Comparison of ENCODE assay signal across 8 cellular contexts in the genomic region with DNA sequence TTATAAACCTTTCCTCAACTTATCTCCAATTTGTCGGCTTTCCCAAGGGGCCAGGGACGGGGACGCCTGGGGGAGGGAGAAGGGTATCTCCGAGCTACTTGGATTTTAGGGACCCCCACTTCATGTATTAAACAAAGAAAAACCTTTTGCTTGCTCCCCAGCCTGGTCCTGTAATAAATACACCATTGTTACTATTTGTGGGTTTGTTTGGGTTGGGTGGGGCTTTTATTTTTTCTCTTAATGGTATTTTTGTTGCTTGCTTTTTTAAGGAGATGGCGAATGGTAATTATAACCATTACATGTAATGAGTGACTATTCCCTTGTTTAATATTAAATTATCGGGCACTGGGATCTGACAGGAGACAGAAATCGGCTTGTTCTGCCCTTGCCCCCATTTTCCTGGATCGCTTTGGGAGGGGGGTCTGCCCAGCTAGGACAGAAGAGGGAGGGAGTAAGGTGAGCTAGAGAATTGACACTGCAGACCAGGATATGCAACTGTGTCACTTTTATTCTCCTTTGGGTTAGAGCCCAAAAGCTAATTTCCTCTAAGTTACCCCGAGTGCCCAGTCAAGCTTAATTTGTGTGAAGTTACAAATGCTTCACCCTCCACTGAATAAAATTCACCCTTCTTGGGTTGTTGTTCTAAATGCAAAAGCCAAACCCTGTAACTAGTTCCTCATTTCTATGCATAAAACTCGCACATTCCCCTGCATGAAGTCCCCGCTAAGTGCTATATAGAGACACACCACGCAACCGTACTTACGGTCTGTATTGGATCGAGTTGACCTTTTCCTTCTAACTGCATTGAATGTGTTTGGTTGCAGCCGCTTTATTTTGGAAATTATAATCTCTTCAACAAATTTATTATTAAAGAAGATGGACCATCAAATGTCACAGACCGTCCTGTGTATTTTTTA. TPM values are rescaled to one million over a fixed set of nuclear protein-coding genes. Genes with fewer than 3 reads are reported as not detected.
DNase-seq lines count a peak whose midpoint lies in the region; ATAC-seq and TF ChIP-seq lines count a peak whose summit lies in the region.

No MANE protein-coding gene starts in this region.

- H3K4me1 Mint-ChIP-seq in CD4-positive, alpha-beta memory T cell = peaks cover 10 to 27% (median 12%) of the 10 kb centered on the region in 4 donors

- POLR2A ChIA-PET in CD4-positive, alpha-beta memory T cell (lab: Charles Lee; ENCODE audit: partially characterized antibody) = no interaction called here

- no peaks in the 10 kb centered on the region for H3K36me3 ChIP-seq in iPS-18a (ENCODE audit: control insufficient read depth, low read depth, low read length)
- no peaks in the 10 kb centered on the region for H3K36me3 ChIP-seq in CD4-positive, alpha-beta memory T cell (ENCODE audit: insufficient read depth, low read length)

- peak overlapping the region; percentile 88 for H3K9ac ChIP-seq in iPS-18a (ENCODE audit: low read length)

- DNase-seq in GM12864 (ENCODE audit: low read depth) (peak; percentile 82), M059J (ENCODE audit: low read depth) (peak; percentile 59), amniotic epithelial cell (ENCODE audit: low read depth) (peak; percentile 34)
- DNase-seq in stimulated activated naive CD8-positive, alpha-beta T cell treated with anti-CD3 and anti-CD28 coated beads, Interleukin-15, Interleukin-2, amounts not matched to agents 100 U/mL and 50 U/mL, for 24 hours = no peak
- DNase-seq in activated naive CD4-positive, alpha-beta T cell treated with anti-CD3 and anti-CD28 coated beads, Interleukin-2, amount 50 U/mL, for 72 hours (ENCODE audit: low spot score in 2 of 2) = no peak
- DNase-seq in CD4-positive, alpha-beta memory T cell = no peak

- H3K27me3 ChIP-seq in iPS-18a (ENCODE audit: control insufficient read depth, insufficient read depth, low read length) = no peaks in the 10 kb centered on the region
- peaks cover 3% of the 10 kb centered on the region for H3K27me3 ChIP-seq in CD4-positive, alpha-beta memory T cell (ENCODE audit: insufficient read depth, low read length)

- H3K4me3 Mint-ChIP-seq in CD4-positive, alpha-beta memory T cell = peak overlapping the region in 4 of 8 donors; percentile 20 to 41 (median 38)

- ATAC-seq in GM21825 (IDR thresholded peaks at IDR 0.05; ENCODE audit: unreplicated experiment) = peak; percentile 55
- ATAC-seq in stimulated activated naive CD8-positive, alpha-beta T cell treated with anti-CD3 and anti-CD28 coated beads, Interleukin-15, Interleukin-2, amounts not matched to agents 100 U/mL and 50 U/mL, for 24 hours = peak; percentile 48
- ATAC-seq in activated naive CD4-positive, alpha-beta T cell treated with anti-CD3 and anti-CD28 coated beads, Interleukin-2, amount 50 U/mL, for 72 hours = no peak

- H3K9me3 ChIP-seq in iPS-18a (ENCODE audit: control insufficient read depth, low read depth, low read length) = no peaks in the 10 kb centered on the region
- H3K9me3 ChIP-seq in CD4-positive, alpha-beta memory T cell (ENCODE audit: control insufficient read depth in 1 of 2, low read length in 2 of 2) = no peaks in the 10 kb centered on the region

- peak overlapping the region; percentile 70 for H3K4me3 ChIP-seq in GM12864 (ENCODE audit: low read depth, low read length)
- H3K4me3 ChIP-seq in iPS-18a (ENCODE audit: low read length) = peak overlapping the region; percentile 94
- H3K4me3 ChIP-seq in CD4-positive, alpha-beta memory T cell (ENCODE audit: low read length in 2 of 2) = no peak overlapping the region

- no peak for TF ChIP-seq CTCF in GM12864 (IDR thresholded peaks at IDR 0.05; ENCODE audit: low read depth, low read length, missing control alignments)

- intact Hi-C loops in CD4-positive, alpha-beta memory T cell (cut with micrococcal nuclease) = no loop called here

- CTCF ChIA-PET in CD4-positive, alpha-beta memory T cell (lab: Charles Lee; ENCODE audit: partially characterized antibody) = no interaction called here

- no peak overlapping the region for H3K27ac Mint-ChIP-seq in activated naive CD4-positive, alpha-beta T cell treated with anti-CD3 and anti-CD28 coated beads, Interleukin-2, amount 50 U/mL, for 72 hours
- H3K27ac Mint-ChIP-seq in CD4-positive, alpha-beta memory T cell = no peak overlapping the region

- peaks cover 0 to 16% of the 10 kb centered on the region in 2 donors for H3K36me3 Mint-ChIP-seq in activated naive CD4-positive, alpha-beta T cell treated with anti-CD3 and anti-CD28 coated beads, Interleukin-2, amount 50 U/mL, for 72 hours
- no peaks in the 10 kb centered on the region for H3K36me3 Mint-ChIP-seq in CD4-positive, alpha-beta memory T cell

- H3K27me3 Mint-ChIP-seq in CD4-positive, alpha-beta memory T cell = peaks cover 18 to 32% of the 10 kb centered on the region in 2 donors

- H3K4me1 ChIP-seq in iPS-18a (ENCODE audit: control insufficient read depth, low read depth, low read length) = peaks cover 25% of the 10 kb centered on the region
- no peaks in the 10 kb centered on the region for H3K4me1 ChIP-seq in CD4-positive, alpha-beta memory T cell (ENCODE audit: insufficient read depth, low read length)

- peaks cover 4 to 12% of the 10 kb centered on the region in 2 donors for H3K9me3 Mint-ChIP-seq in activated naive CD4-positive, alpha-beta T cell treated with anti-CD3 and anti-CD28 coated beads, Interleukin-2, amount 50 U/mL, for 72 hours
- H3K9me3 Mint-ChIP-seq in CD4-positive, alpha-beta memory T cell = peaks cover 0 to 14% (median 3%) of the 10 kb centered on the region in 8 donors

- H3K27ac ChIP-seq in iPS-18a (ENCODE audit: low read length) = peak overlapping the region; percentile 80
- no peak overlapping the region for H3K27ac ChIP-seq in CD4-positive, alpha-beta memory T cell (ENCODE audit: low read depth, low read length)

RNA-seq across cellular contexts. Expression of gene ZNF608, which starts 1.6 kb away (rescaled TPM):
- 14.2 and 18.0 TPM in 2 replicates for total RNA-seq in M059J (2014; rRNA removed; shearing (Covaris generic))
- total RNA-seq in activated naive CD4-positive, alpha-beta T cell treated with anti-CD3 and anti-CD28 coated beads, Interleukin-2, amount 50 U/mL, for 72 hours = not detected
- not detected for total RNA-seq in CD4-positive, alpha-beta memory T cell
- polyA plus RNA-seq in CD4-positive, alpha-beta memory T cell = not detected

Comparison
In these comparisons a context has a peak if more than half of its experiments do, and no peak if none do; other contexts are left out.
1. DNase-seq: peak in GM12864 (single experiment), M059J (single experiment) and amniotic epithelial cell (single experiment); none in stimulated activated naive CD8-positive, alpha-beta T cell treated with anti-CD3 and anti-CD28 coated beads, Interleukin-15, Interleukin-2, amounts not matched to agents 100 U/mL and 50 U/mL, for 24 hours (single experiment), activated naive CD4-positive, alpha-beta T cell treated with anti-CD3 and anti-CD28 coated beads, Interleukin-2, amount 50 U/mL, for 72 hours (0 of 2) and CD4-positive, alpha-beta memory T cell (0 of 5).
2. H3K4me3 ChIP-seq: peak in GM12864 (single experiment) and iPS-18a (single experiment); none in CD4-positive, alpha-beta memory T cell (0 of 2).
3. ATAC-seq: peak in GM21825 (single experiment) and stimulated activated naive CD8-positive, alpha-beta T cell treated with anti-CD3 and anti-CD28 coated beads, Interleukin-15, Interleukin-2, amounts not matched to agents 100 U/mL and 50 U/mL, for 24 hours (single experiment); none in activated naive CD4-positive, alpha-beta T cell treated with anti-CD3 and anti-CD28 coated beads, Interleukin-2, amount 50 U/mL, for 72 hours (0 of 2).
4. RNA of gene ZNF608, which starts 1.6 kb away (total RNA-seq): 14.2 to 18.0 TPM in M059J; not detected in activated naive CD4-positive, alpha-beta T cell treated with anti-CD3 and anti-CD28 coated beads, Interleukin-2, amount 50 U/mL, for 72 hours and not detected in CD4-positive, alpha-beta memory T cell; every median in the first group is over 10 times any median in the second.